In the genomic region with DNA sequence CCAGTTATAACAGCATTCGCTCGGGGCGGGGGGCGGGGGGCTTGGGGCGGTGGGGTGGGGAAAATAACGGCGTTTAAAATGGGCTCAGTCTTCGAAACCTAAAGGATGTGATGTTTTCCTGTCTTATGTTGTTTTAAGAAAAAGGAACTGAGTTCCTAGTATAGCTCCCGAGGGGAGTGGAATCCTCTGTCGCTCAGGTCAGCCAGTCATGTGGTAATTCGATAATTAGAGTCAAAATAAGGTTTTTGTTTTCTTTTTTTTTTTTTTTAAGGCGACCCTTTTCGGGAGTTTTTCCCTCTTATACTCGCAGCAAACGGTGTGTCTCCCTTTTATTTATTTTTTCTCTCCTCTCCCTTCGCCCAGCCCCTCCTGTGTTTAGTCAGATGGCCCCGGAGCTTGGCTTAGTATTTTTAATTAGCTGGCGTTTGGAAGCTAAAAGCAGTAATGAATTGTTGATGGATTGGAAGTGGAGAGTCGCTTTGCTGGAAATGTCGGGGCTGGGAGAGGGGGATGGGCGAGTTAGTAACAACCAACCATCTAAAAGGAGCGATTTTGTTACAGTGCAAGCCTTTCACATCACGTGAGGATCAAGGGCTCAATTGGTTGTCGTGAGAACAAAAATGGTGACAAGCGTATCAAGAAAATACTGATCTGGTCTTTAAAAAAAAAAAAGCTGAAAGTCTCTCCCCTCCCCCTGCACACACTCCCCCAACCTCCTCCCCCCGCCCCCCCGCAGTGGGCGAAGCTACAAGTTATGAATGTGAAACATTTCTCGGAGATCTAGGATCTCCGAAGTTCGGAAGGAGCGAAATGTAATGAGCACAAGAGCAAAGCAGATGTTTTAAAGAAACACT, we compare ENCODE assay signal across 1 cellular context.
TF ChIP-seq lines count a peak whose summit lies in the region.

No MANE protein-coding gene starts in this region.

TF ChIP-seq in GM12878, 131 proteins besides CTCF, POLR2A, EP300 and RAD21:
- TF ChIP-seq, protein P1, sequence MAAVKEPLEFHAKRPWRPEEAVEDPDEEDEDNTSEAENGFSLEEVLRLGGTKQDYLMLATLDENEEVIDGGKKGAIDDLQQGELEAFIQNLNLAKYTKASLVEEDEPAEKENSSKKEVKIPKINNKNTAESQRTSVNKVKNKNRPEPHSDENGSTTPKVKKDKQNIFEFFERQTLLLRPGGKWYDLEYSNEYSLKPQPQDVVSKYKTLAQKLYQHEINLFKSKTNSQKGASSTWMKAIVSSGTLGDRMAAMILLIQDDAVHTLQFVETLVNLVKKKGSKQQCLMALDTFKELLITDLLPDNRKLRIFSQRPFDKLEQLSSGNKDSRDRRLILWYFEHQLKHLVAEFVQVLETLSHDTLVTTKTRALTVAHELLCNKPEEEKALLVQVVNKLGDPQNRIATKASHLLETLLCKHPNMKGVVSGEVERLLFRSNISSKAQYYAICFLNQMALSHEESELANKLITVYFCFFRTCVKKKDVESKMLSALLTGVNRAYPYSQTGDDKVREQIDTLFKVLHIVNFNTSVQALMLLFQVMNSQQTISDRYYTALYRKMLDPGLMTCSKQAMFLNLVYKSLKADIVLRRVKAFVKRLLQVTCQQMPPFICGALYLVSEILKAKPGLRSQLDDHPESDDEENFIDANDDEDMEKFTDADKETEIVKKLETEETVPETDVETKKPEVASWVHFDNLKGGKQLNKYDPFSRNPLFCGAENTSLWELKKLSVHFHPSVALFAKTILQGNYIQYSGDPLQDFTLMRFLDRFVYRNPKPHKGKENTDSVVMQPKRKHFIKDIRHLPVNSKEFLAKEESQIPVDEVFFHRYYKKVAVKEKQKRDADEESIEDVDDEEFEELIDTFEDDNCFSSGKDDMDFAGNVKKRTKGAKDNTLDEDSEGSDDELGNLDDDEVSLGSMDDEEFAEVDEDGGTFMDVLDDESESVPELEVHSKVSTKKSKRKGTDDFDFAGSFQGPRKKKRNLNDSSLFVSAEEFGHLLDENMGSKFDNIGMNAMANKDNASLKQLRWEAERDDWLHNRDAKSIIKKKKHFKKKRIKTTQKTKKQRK (IDR thresholded peaks at IDR 0.05; ENCODE audit: low read depth, low read length) = no peak
- TF ChIP-seq HCFC1 (IDR thresholded peaks at IDR 0.05; ENCODE audit: low read length) (no peak), NBN (IDR thresholded peaks at IDR 0.05) (peak; percentile 46; the same call in 1 of the 2 replicates), POLR2AphosphoS5 (IDR thresholded peaks at IDR 0.05; ENCODE audit: low read length) (peak; percentile 14; the same call in 1 of the 2 replicates), CHD2 (IDR thresholded peaks at IDR 0.05; ENCODE audit: borderline replicate concordance, low read depth, low read length) (peak; percentile 72; the same call in 1 of the 2 replicates), SPI1 (IDR thresholded peaks at IDR 0.05; ENCODE audit: borderline replicate concordance, insufficient read depth, low read depth, low read length) (peak; percentile 34; the same call in 1 of the 2 replicates), YY1 (IDR thresholded peaks at IDR 0.05; ENCODE audit: low read depth, low read length) (peak; percentile 43; the same call in 1 of the 2 replicates), MEF2A (IDR thresholded peaks at IDR 0.05; ENCODE audit: insufficient read depth, low read depth, low read length) (peak; percentile 44; the same call in 1 of the 2 replicates), IRF4 (IDR thresholded peaks at IDR 0.05; ENCODE audit: low read depth, low read length) (0 out of 2 replicates have a peak, but pooled peaks have one; percentile 25), BHLHE40 (IDR thresholded peaks at IDR 0.05; ENCODE audit: borderline replicate concordance in 1 of 2, low read depth in 2 of 2, low read length in 1 of 2) (peak; percentile 93 to 96), IKZF1 (conservative IDR thresholded peaks at IDR 0.05) (0 out of 2 replicates have a peak, but pooled peaks have one; percentile 17), SMAD1 (IDR thresholded peaks at IDR 0.05; ENCODE audit: low read depth, partially characterized antibody) (peak; percentile 51), ATF7 (IDR thresholded peaks at IDR 0.05; ENCODE audit: low read depth) (0 out of 2 replicates have a peak, but pooled peaks have one; percentile 26), CBX5 (IDR thresholded peaks at IDR 0.05; ENCODE audit: low read depth) (0 out of 2 replicates have a peak, but pooled peaks have one; percentile 19), YBX1 (IDR thresholded peaks at IDR 0.05) (no peak), RCOR1 (conservative IDR thresholded peaks at IDR 0.05; ENCODE audit: low read depth, low read length) (no peak), EGR1 (IDR thresholded peaks at IDR 0.05; ENCODE audit: borderline replicate concordance in 1 of 2, low read depth in 2 of 2, low read length in 2 of 2) (0 out of 3 replicates have a peak, but pooled peaks of 1 of the 2 experiments have one; percentile 6), CBX3 (IDR thresholded peaks at IDR 0.05; ENCODE audit: borderline replicate concordance, low read depth) (no peak), RAD51 (IDR thresholded peaks at IDR 0.05) (peak; percentile 89), MXI1 (IDR thresholded peaks at IDR 0.05; ENCODE audit: low read depth, low read length) (0 out of 2 replicates have a peak, but pooled peaks have one; percentile 16), TBL1XR1 (IDR thresholded peaks at IDR 0.05; ENCODE audit: low read depth, low read length) (peak; percentile 35; the same call in 1 of the 2 replicates), PML (IDR thresholded peaks at IDR 0.05; ENCODE audit: low read length) (peak; percentile 41; the same call in 1 of the 2 replicates), SP1 (IDR thresholded peaks at IDR 0.05; ENCODE audit: low read depth, low read length) (peak; percentile 19), SMAD5 (IDR thresholded peaks at IDR 0.05; ENCODE audit: low read depth) (no peak), RUNX3 (IDR thresholded peaks at IDR 0.05; ENCODE audit: low read length) (peak; percentile 8; the same call in 1 of the 2 replicates), ZNF384 (IDR thresholded peaks at IDR 0.05; ENCODE audit: borderline replicate concordance, low read depth, low read length) (peak; percentile 73), RB1 (IDR thresholded peaks at IDR 0.05; ENCODE audit: borderline replicate concordance) (no peak), MEF2B (IDR thresholded peaks at IDR 0.05; ENCODE audit: partially characterized antibody, poor library complexity, severe bottlenecking) (no peak)
- TF ChIP-seq, protein P2, sequence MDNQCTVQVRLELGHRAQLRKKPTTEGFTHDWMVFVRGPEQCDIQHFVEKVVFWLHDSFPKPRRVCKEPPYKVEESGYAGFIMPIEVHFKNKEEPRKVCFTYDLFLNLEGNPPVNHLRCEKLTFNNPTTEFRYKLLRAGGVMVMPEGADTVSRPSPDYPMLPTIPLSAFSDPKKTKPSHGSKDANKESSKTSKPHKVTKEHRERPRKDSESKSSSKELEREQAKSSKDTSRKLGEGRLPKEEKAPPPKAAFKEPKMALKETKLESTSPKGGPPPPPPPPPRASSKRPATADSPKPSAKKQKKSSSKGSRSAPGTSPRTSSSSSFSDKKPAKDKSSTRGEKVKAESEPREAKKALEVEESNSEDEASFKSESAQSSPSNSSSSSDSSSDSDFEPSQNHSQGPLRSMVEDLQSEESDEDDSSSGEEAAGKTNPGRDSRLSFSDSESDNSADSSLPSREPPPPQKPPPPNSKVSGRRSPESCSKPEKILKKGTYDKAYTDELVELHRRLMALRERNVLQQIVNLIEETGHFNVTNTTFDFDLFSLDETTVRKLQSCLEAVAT (IDR thresholded peaks at IDR 0.05) = peak; percentile 73
- TF ChIP-seq, protein P3, sequence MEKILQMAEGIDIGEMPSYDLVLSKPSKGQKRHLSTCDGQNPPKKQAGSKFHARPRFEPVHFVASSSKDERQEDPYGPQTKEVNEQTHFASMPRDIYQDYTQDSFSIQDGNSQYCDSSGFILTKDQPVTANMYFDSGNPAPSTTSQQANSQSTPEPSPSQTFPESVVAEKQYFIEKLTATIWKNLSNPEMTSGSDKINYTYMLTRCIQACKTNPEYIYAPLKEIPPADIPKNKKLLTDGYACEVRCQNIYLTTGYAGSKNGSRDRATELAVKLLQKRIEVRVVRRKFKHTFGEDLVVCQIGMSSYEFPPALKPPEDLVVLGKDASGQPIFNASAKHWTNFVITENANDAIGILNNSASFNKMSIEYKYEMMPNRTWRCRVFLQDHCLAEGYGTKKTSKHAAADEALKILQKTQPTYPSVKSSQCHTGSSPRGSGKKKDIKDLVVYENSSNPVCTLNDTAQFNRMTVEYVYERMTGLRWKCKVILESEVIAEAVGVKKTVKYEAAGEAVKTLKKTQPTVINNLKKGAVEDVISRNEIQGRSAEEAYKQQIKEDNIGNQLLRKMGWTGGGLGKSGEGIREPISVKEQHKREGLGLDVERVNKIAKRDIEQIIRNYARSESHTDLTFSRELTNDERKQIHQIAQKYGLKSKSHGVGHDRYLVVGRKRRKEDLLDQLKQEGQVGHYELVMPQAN (conservative IDR thresholded peaks at IDR 0.05) = no peak
- TF ChIP-seq, protein P4, sequence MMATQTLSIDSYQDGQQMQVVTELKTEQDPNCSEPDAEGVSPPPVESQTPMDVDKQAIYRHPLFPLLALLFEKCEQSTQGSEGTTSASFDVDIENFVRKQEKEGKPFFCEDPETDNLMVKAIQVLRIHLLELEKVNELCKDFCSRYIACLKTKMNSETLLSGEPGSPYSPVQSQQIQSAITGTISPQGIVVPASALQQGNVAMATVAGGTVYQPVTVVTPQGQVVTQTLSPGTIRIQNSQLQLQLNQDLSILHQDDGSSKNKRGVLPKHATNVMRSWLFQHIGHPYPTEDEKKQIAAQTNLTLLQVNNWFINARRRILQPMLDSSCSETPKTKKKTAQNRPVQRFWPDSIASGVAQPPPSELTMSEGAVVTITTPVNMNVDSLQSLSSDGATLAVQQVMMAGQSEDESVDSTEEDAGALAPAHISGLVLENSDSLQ (IDR thresholded peaks at IDR 0.05) = peak; percentile 35
- TF ChIP-seq, protein P5, sequence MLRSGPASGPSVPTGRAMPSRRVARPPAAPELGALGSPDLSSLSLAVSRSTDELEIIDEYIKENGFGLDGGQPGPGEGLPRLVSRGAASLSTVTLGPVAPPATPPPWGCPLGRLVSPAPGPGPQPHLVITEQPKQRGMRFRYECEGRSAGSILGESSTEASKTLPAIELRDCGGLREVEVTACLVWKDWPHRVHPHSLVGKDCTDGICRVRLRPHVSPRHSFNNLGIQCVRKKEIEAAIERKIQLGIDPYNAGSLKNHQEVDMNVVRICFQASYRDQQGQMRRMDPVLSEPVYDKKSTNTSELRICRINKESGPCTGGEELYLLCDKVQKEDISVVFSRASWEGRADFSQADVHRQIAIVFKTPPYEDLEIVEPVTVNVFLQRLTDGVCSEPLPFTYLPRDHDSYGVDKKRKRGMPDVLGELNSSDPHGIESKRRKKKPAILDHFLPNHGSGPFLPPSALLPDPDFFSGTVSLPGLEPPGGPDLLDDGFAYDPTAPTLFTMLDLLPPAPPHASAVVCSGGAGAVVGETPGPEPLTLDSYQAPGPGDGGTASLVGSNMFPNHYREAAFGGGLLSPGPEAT (IDR thresholded peaks at IDR 0.05; ENCODE audit: low read depth) = peak; percentile 33; the same call in 1 of the 2 replicates
- TF ChIP-seq, protein P6, sequence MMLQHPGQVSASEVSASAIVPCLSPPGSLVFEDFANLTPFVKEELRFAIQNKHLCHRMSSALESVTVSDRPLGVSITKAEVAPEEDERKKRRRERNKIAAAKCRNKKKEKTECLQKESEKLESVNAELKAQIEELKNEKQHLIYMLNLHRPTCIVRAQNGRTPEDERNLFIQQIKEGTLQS (IDR thresholded peaks at IDR 0.05; ENCODE audit: borderline replicate concordance, extremely low read depth, low read depth, low read length) = peak; percentile 34; the same call in 1 of the 2 replicates
- TF ChIP-seq, protein P7, sequence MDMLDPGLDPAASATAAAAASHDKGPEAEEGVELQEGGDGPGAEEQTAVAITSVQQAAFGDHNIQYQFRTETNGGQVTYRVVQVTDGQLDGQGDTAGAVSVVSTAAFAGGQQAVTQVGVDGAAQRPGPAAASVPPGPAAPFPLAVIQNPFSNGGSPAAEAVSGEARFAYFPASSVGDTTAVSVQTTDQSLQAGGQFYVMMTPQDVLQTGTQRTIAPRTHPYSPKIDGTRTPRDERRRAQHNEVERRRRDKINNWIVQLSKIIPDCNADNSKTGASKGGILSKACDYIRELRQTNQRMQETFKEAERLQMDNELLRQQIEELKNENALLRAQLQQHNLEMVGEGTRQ (IDR thresholded peaks at IDR 0.05; ENCODE audit: borderline replicate concordance, low read depth, low read length) = peak; percentile 59; the same call in 1 of the 2 replicates
- TF ChIP-seq, protein P8, sequence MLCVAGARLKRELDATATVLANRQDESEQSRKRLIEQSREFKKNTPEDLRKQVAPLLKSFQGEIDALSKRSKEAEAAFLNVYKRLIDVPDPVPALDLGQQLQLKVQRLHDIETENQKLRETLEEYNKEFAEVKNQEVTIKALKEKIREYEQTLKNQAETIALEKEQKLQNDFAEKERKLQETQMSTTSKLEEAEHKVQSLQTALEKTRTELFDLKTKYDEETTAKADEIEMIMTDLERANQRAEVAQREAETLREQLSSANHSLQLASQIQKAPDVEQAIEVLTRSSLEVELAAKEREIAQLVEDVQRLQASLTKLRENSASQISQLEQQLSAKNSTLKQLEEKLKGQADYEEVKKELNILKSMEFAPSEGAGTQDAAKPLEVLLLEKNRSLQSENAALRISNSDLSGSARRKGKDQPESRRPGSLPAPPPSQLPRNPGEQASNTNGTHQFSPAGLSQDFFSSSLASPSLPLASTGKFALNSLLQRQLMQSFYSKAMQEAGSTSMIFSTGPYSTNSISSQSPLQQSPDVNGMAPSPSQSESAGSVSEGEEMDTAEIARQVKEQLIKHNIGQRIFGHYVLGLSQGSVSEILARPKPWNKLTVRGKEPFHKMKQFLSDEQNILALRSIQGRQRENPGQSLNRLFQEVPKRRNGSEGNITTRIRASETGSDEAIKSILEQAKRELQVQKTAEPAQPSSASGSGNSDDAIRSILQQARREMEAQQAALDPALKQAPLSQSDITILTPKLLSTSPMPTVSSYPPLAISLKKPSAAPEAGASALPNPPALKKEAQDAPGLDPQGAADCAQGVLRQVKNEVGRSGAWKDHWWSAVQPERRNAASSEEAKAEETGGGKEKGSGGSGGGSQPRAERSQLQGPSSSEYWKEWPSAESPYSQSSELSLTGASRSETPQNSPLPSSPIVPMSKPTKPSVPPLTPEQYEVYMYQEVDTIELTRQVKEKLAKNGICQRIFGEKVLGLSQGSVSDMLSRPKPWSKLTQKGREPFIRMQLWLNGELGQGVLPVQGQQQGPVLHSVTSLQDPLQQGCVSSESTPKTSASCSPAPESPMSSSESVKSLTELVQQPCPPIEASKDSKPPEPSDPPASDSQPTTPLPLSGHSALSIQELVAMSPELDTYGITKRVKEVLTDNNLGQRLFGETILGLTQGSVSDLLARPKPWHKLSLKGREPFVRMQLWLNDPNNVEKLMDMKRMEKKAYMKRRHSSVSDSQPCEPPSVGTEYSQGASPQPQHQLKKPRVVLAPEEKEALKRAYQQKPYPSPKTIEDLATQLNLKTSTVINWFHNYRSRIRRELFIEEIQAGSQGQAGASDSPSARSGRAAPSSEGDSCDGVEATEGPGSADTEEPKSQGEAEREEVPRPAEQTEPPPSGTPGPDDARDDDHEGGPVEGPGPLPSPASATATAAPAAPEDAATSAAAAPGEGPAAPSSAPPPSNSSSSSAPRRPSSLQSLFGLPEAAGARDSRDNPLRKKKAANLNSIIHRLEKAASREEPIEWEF (IDR thresholded peaks at IDR 0.05; ENCODE audit: insufficient replicate concordance, low read depth, low read length) = peak; percentile 66
- TF ChIP-seq, protein P9, sequence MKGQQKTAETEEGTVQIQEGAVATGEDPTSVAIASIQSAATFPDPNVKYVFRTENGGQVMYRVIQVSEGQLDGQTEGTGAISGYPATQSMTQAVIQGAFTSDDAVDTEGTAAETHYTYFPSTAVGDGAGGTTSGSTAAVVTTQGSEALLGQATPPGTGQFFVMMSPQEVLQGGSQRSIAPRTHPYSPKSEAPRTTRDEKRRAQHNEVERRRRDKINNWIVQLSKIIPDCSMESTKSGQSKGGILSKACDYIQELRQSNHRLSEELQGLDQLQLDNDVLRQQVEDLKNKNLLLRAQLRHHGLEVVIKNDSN (IDR thresholded peaks at IDR 0.05; ENCODE audit: borderline replicate concordance, extremely low read length, insufficient read depth, low read depth, low read length) = peak; percentile 78
